In genomic region chr7:95478139-95479037, GRCh38 we compare ENCODE assay signal across 8 cellular contexts. TPM values are rescaled to one million over a fixed set of nuclear protein-coding genes. Genes with fewer than 3 reads are reported as not detected.
DNase-seq lines count a peak whose midpoint lies in the region; ATAC-seq and TF ChIP-seq lines count a peak whose summit lies in the region.

No MANE protein-coding gene starts in this region.

- no peak overlapping the region for H3K27ac Mint-ChIP-seq in MCF 10A (ENCODE audit: low read depth, unreplicated experiment)
- no peak overlapping the region for H3K27ac Mint-ChIP-seq in effector memory CD8-positive, alpha-beta T cell

- no peaks in the 10 kb centered on the region for H3K9me3 Mint-ChIP-seq in MCF 10A (ENCODE audit: unreplicated experiment)
- H3K9me3 Mint-ChIP-seq in effector memory CD8-positive, alpha-beta T cell = no peaks in the 10 kb centered on the region

- intact Hi-C loops in MCF 10A (cut with micrococcal nuclease) = loop anchor here (5.0 to 10.0 kb wide), 5 partner anchors 74 to 1181 kb away; partner anchors contain the start of gene SGCE

- TF ChIP-seq CTCF in MCF 10A (IDR thresholded peaks at IDR 0.05; ENCODE audit: unreplicated experiment) = peak; percentile 21

- ATAC-seq in effector memory CD8-positive, alpha-beta T cell (replicated peaks) = no peak
- ATAC-seq in HG03432 (IDR thresholded peaks at IDR 0.05; ENCODE audit: unreplicated experiment) (no peak), HG03196 (IDR thresholded peaks at IDR 0.05; ENCODE audit: unreplicated experiment) (no peak)

- CTCF ChIA-PET in MCF 10A (lab: Yijun Ruan, JAX) = interaction anchor here (0.7 to 6.5 kb wide), 18 partner anchors 11 to 1042 kb away, joined by 3 to 66 read pairs (median 5); partner anchors contain the start of gene PON2

- POLR2A ChIA-PET in MCF 10A (lab: Yijun Ruan, JAX) = interaction anchor here (0.6 kb wide), 1 partner anchor 162 kb away, joined by 3 read pairs; no protein-coding TSS in a partner anchor

- BruUV-seq in MCF 10A (replicated peaks; lab: Mats Ljungman, UMichigan) = no TSS peak

- no peaks in the 10 kb centered on the region for H3K36me3 Mint-ChIP-seq in MCF 10A (ENCODE audit: insufficient read depth, unreplicated experiment)
- no peaks in the 10 kb centered on the region for H3K36me3 Mint-ChIP-seq in effector memory CD8-positive, alpha-beta T cell (ENCODE audit: insufficient read depth)

- peak; percentile 77 for DNase-seq in Ammon's horn (ENCODE audit: low spot score)
- peak; percentile 28 for DNase-seq in NCI-H1092 (lab: John Stamatoyannopoulos, UW)
- DNase-seq in MCF 10A (ENCODE audit: unreplicated experiment) = peak; percentile 16
- DNase-seq in lung microvascular endothelial cell (ENCODE audit: low read depth in 2 of 2) = peak; percentile 8 to 40
- DNase-seq in effector memory CD8-positive, alpha-beta T cell = no peak
- no peak for DNase-seq in epidermal melanocyte (ENCODE audit: insufficient read length, low spot score)

- H3K4me3 Mint-ChIP-seq in MCF 10A (ENCODE audit: unreplicated experiment) = no peak overlapping the region
- no peak overlapping the region for H3K4me3 Mint-ChIP-seq in effector memory CD8-positive, alpha-beta T cell

- no peaks in the 10 kb centered on the region for H3K4me1 Mint-ChIP-seq in MCF 10A (ENCODE audit: insufficient read depth, unreplicated experiment)
- no peaks in the 10 kb centered on the region for H3K4me1 Mint-ChIP-seq in effector memory CD8-positive, alpha-beta T cell (ENCODE audit: low read depth in 2 of 2)

- no peaks in the 10 kb centered on the region for H3K27me3 Mint-ChIP-seq in MCF 10A (ENCODE audit: insufficient read depth, unreplicated experiment)
- peaks cover 6 to 7% of the 10 kb centered on the region in 2 donors for H3K27me3 Mint-ChIP-seq in effector memory CD8-positive, alpha-beta T cell

RNA-seq across cellular contexts. Expression of gene ASB4, which starts 7.4 kb away (rescaled TPM):
- total RNA-seq in MCF 10A (2022) (not detected in 2 replicates), lung microvascular endothelial cell (not detected in 2 replicates)

RNA-seq across cellular contexts. Expression of gene PON2, which starts 43.6 kb away (rescaled TPM):
- total RNA-seq in MCF 10A (2022) (120 and 140 TPM in 2 replicates), lung microvascular endothelial cell (102 and 123 TPM in 2 replicates)

Comparison
In these comparisons a context has a peak if more than half of its experiments do, and no peak if none do; other contexts are left out.
1. DNase-seq: peak in Ammon's horn (single experiment), NCI-H1092 (single experiment), MCF 10A (single experiment) and lung microvascular endothelial cell (2 of 2); none in effector memory CD8-positive, alpha-beta T cell (0 of 3) and epidermal melanocyte (single experiment).